In genomic region chr9:75089369-75089766, GRCh38 we compare ENCODE assay signal across 8 cellular contexts. TPM values are rescaled to one million over a fixed set of nuclear protein-coding genes. Genes with fewer than 3 reads are reported as not detected.
A peak's percentile ranks its signal among the peaks of the same experiment; 100 is the strongest.
DNase-seq lines count a peak whose midpoint lies in the region; TF ChIP-seq lines count a peak whose summit lies in the region.

No MANE protein-coding gene starts in this region.

- H3K9ac ChIP-seq in parathyroid adenoma: no peak overlapping the region

- H3K27me3 ChIP-seq in esophagus (ENCODE audit: control insufficient read depth in 1 of 2, insufficient read depth in 2 of 2, low read length in 2 of 2): no peaks in the 10 kb centered on the region
- H3K27me3 ChIP-seq in parathyroid adenoma (ENCODE audit: control insufficient read depth, insufficient read depth, low read length): no peaks in the 10 kb centered on the region

- intact Hi-C loops in Calu3 (cut with micrococcal nuclease; ENCODE audit: unreplicated experiment): loop anchor here (10.0 kb wide), 1 partner anchor 95 kb away; no protein-coding TSS in a partner anchor

- peaks cover 11% of the 10 kb centered on the region for H3K79me2 ChIP-seq in parathyroid adenoma

- 8 to 11% methylated on average over 11 of the region's 11 CpGs for WGBS in esophagus, 2 donors

- DNase-seq in Calu3 (no peak), RWPE1 (ENCODE audit: low spot score) (no peak), GM03348 (ENCODE audit: low spot score) (no peak), globus pallidus (ENCODE audit: low spot score) (no peak), T1000 (lab: John Stamatoyannopoulos, UW) (no peak)
- DNase-seq in effector CD8-positive, alpha-beta T cell (lab: John Stamatoyannopoulos, UW): no peak

- no peak for TF ChIP-seq CTCF in Calu3 (IDR thresholded peaks at IDR 0.05; ENCODE audit: unreplicated experiment)
- TF ChIP-seq CTCF in RWPE1 (conservative IDR thresholded peaks at IDR 0.05; ENCODE audit: low read depth): no peak
- no peak for TF ChIP-seq CTCF in parathyroid adenoma (IDR thresholded peaks at IDR 0.05)

- no peaks in the 10 kb centered on the region for H3K27me3 Mint-ChIP-seq in Calu3 (ENCODE audit: unreplicated experiment)

- H3K4me1 ChIP-seq in esophagus (ENCODE audit: control insufficient read depth in 2 of 2, insufficient read depth in 2 of 2, low read length in 1 of 2) (peaks cover 0 to 2% of the 10 kb centered on the region in 2 donors), parathyroid adenoma (peaks cover 18% of the 10 kb centered on the region)

- peak overlapping the region; percentile 98 for H3K4me3 Mint-ChIP-seq in Calu3 (ENCODE audit: low read depth, unreplicated experiment)

- H3K9me3 Mint-ChIP-seq in Calu3 (ENCODE audit: low read depth, unreplicated experiment): no peaks in the 10 kb centered on the region

- H3K4me3 ChIP-seq in esophagus (ENCODE audit: low read depth in 1 of 2, low read length in 2 of 2) (peak overlapping the region; percentile 68 to 75), parathyroid adenoma (ENCODE audit: low read depth, low read length) (peak overlapping the region; percentile 93)

- no peaks in the 10 kb centered on the region for H3K4me1 Mint-ChIP-seq in Calu3 (ENCODE audit: low read depth, unreplicated experiment)

- H3K9me3 ChIP-seq in esophagus (ENCODE audit: control insufficient read depth in 2 of 2, insufficient read depth in 1 of 2, low read depth in 1 of 2, low read length in 1 of 2) (no peaks in the 10 kb centered on the region), parathyroid adenoma (ENCODE audit: control insufficient read depth, low read length) (no peaks in the 10 kb centered on the region)

- H2AFZ ChIP-seq in parathyroid adenoma: peak overlapping the region; percentile 84

- CTCF ChIA-PET in Calu3 (lab: Charles Lee) (interaction anchor here (0.7 kb wide), 1 partner anchor 11 kb away, joined by 4 read pairs; no protein-coding TSS in a partner anchor), RWPE1 (lab: Yijun Ruan, JAX) (interaction anchor here (1.1 to 1.2 kb wide), 3 partner anchors 14 to 55 kb away, joined by 3 read pairs; no protein-coding TSS in a partner anchor)

- peak overlapping the region; percentile 76 for H3K27ac Mint-ChIP-seq in Calu3 (ENCODE audit: unreplicated experiment)

- H3K36me3 Mint-ChIP-seq in Calu3 (ENCODE audit: insufficient read depth, unreplicated experiment): peaks cover 31% of the 10 kb centered on the region

- peak overlapping the region; percentile 79 for H3K4me2 ChIP-seq in parathyroid adenoma (ENCODE audit: low read length)

- BruUV-seq in Calu3 (replicated peaks; lab: Mats Ljungman, UMichigan): TSS peak; percentile 33

- POLR2A ChIA-PET in RWPE1 (lab: Yijun Ruan, JAX; ENCODE audit: low non-redundant PET): no interaction called here

- H3K27ac ChIP-seq in RWPE1: peak overlapping the region; percentile 95
- peak overlapping the region; percentile 97 to 99 for H3K27ac ChIP-seq in esophagus (ENCODE audit: low read depth in 2 of 2, low read length in 1 of 2)
- H3K27ac ChIP-seq in parathyroid adenoma: peak overlapping the region; percentile 88

- no peaks in the 10 kb centered on the region for H3K36me3 ChIP-seq in esophagus (ENCODE audit: control insufficient read depth in 2 of 2, insufficient read depth in 2 of 2, low read length in 1 of 2)
- H3K36me3 ChIP-seq in parathyroid adenoma (ENCODE audit: control insufficient read depth, insufficient read depth, low read length): no peaks in the 10 kb centered on the region

RNA-seq across cellular contexts. Expression of gene OSTF1, which starts 1.1 kb away (rescaled TPM):
- total RNA-seq in Calu3 (2022): 27.0 and 29.7 TPM in 2 replicates
- polyA plus RNA-seq in esophagus: 100 to 1,000 TPM in 1 of 2 donors, 10 to 100 TPM in 1; 99.6 to 127 TPM

RNA-seq across cellular contexts. Expression of gene NMRK1, which starts 1.4 kb away (rescaled TPM):
- 12.4 and 12.9 TPM in 2 replicates for total RNA-seq in Calu3 (2022)
- 100 to 1,000 TPM in 1 of 2 donors, 10 to 100 TPM in 1; 39.2 to 127 TPM for polyA plus RNA-seq in esophagus
